In the genomic region with DNA sequence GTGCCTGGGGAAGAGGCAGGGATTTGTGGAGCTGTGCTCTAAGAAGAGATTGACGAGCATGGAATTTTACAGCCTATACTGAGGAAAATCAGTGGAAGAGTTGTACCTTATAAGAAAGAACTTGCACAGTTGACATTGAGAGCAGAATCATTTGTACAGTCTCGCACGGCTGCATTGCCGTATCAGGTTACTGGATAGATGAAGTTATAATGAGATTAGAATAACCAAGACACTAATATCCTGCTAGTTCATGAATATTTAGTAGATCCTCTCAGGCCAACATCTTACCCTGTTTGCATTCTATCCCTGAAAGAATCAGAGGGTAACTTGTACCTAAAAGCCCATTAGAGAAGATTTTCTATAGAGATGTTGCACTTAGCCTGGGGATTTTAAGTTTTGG, we compare ENCODE assay signal across 1 cellular context.
TF ChIP-seq lines count a peak whose summit lies in the region.

No MANE protein-coding gene starts in this region.

TF ChIP-seq in WTC11, 78 proteins besides CTCF, POLR2A, EP300 and RAD21 (continued from another document):
- TF ChIP-seq AR (CRISPR knock-in tag; IDR thresholded peaks at IDR 0.05) (no peak), RELA (CRISPR knock-in tag; IDR thresholded peaks at IDR 0.05; ENCODE audit: borderline replicate concordance) (no peak), JUN (CRISPR knock-in tag; IDR thresholded peaks at IDR 0.05) (no peak), MLX (CRISPR knock-in tag; IDR thresholded peaks at IDR 0.05) (no peak), ZNF416 (CRISPR knock-in tag; IDR thresholded peaks at IDR 0.05) (no peak), E2F1 (CRISPR knock-in tag; IDR thresholded peaks at IDR 0.05) (no peak), ZNF263 (CRISPR knock-in tag; IDR thresholded peaks at IDR 0.05; ENCODE audit: low read depth) (no peak), ZNF396 (CRISPR knock-in tag; IDR thresholded peaks at IDR 0.05; ENCODE audit: borderline replicate concordance) (no peak), ZNF232 (CRISPR knock-in tag; IDR thresholded peaks at IDR 0.05) (no peak)
